Comparison of ENCODE assay signal across 16 cellular contexts in genomic region chr20:5974531-5974930, GRCh38.
"Had no signal": no experiment of that assay in that cellular context is flagged by ENCODE, and none has a peak within 500 bp of the region (broad histone marks: within the 10 kb centered on the region; RNA-seq: fewer than 3 reads in every experiment).

No MANE protein-coding gene starts in this region.

- H2AFZ ChIP-seq: parathyroid adenoma had no signal

- H3K4me1 ChIP-seq: parathyroid adenoma, tibial artery had no signal

- H3K9ac ChIP-seq: parathyroid adenoma had no signal

- H3K27me3 ChIP-seq: tibial artery had no signal

- H3K79me2 ChIP-seq: parathyroid adenoma had no signal

- DNase-seq: activated B cell treated with CpG ODN at 0.5 μM for 24 hours; activated CD4-positive, alpha-beta T cell treated with anti-CD3 and anti-CD28 coated beads for 48 hours; activated CD8-positive, alpha-beta T cell treated with anti-CD3 and anti-CD28 coated beads for 36 hours; activated effector memory CD4-positive, alpha-beta T cell treated with Interleukin-2 at 50 U/mL for 16 hours; activated naive CD4-positive, alpha-beta T cell treated with anti-CD3 and anti-CD28 coated beads, Interleukin-2, amount 50 U/mL, for 16 hours; activated T-cell treated with anti-CD3 and anti-CD28 coated beads, Interleukin-2, amount 50 U/mL, for 4 hours; caudate nucleus; hypothalamus; mesendoderm; stimulated activated CD4-positive, alpha-beta T cell treated with anti-CD3 and anti-CD28 coated beads, Interleukin-15, amount 100 ng/mL, for 24 hours; stimulated activated CD4-positive, alpha-beta T cell treated with anti-CD3 and anti-CD28 coated beads, Interleukin-4, amount 100 ng/mL, for 1 hour; stimulated activated naive B cell treated with anti-CD40 and anti-IgM and Interleukin-4, amounts not matched to agents 10 μg/mL and 1 μg/mL and 100 μg/mL, for 72 hours; tibial artery had no signal

- H3K27ac ChIP-seq: parathyroid adenoma, skin epidermis, tibial artery had no signal

- ATAC-seq: activated CD8-positive, alpha-beta T cell treated with anti-CD3 and anti-CD28 coated beads for 36 hours; activated T-cell treated with anti-CD3 and anti-CD28 coated beads, Interleukin-2, amount 50 U/mL, for 4 hours; esophagus mucosa; stimulated activated naive B cell treated with anti-CD40 and anti-IgM and Interleukin-4, amounts not matched to agents 10 μg/mL and 1 μg/mL and 100 μg/mL, for 72 hours had no signal

- H3K9me3 ChIP-seq: tibial artery had no signal

- H3K4me3 ChIP-seq: skin epidermis, tibial artery had no signal
